10 cellular contexts compared by ENCODE assay signal in the genomic region with DNA sequence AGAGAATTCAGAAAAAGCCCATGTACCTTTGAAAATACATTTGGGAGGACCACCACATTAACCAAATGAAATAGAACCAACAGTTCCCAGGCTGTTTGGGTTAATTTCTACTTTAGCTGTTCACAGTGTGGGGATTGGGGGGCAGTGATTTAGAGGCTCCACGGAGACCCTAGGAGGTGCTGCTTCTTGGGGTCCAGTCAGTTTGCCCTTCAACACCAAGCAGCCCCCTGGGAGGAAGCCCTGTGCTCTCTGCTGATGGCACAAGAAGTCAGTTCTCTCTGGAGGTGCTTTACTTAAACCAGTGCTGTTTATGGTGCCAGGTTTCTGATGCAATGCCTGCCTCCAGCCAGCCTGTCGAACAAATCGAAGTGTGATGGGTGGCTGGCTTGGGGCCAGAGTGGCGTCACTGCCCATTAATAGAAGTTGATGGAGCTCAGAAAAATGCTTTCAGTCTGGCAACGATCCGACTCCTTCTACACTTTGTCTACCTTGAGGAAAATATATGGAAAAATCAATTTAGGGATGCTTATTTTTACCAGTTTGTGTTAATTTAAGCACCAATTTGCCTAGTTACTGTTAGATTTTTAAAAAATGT.
DNase-seq lines count a peak whose midpoint lies in the region; ATAC-seq and TF ChIP-seq lines count a peak whose summit lies in the region.
"Had no signal": no experiment of that assay in that cellular context is flagged by ENCODE, and none has a peak within 500 bp of the region (broad histone marks: within the 10 kb centered on the region; RNA-seq: fewer than 3 reads in every experiment).

No MANE protein-coding gene starts in this region.

- H3K27ac ChIP-seq in adrenal gland (no peak overlapping the region), suprapubic skin (no peak overlapping the region)

- TF ChIP-seq EP300 in suprapubic skin (IDR thresholded peaks at IDR 0.05): no peak

- H3K4me3 ChIP-seq in adrenal gland (no peak overlapping the region), suprapubic skin (no peak overlapping the region)

- H3K4me1 ChIP-seq in adrenal gland (replicated peaks in 1 of 2) (peaks cover 0 to 14% of the 10 kb centered on the region in 2 donors), suprapubic skin (peaks cover 23% of the 10 kb centered on the region)

- in situ Hi-C loops in GM13977 (cut with MboI; ENCODE audit: low pct_unique_long_range_greater_than_20kb, low sequenced_read_pairs, unreplicated experiment): no loop called here

- H3K27me3 ChIP-seq in adrenal gland: no peaks in the 10 kb centered on the region
- H3K27me3 ChIP-seq in suprapubic skin: no peaks in the 10 kb centered on the region

- DNase-seq in NCI-H1092 treated with DMSO at 0.1 percent for 48 hours (lab: John Stamatoyannopoulos, UW) (peak; percentile 0), adrenal gland (peak; percentile 31 to 83 (median 70)), left cardiac atrium (peak; percentile 83), suprapubic skin (ENCODE audit: low spot score in 2 of 2) (peak; percentile 86 to 90), HK-2 (ENCODE audit: unreplicated experiment) (no peak), GM13977 (ENCODE audit: low spot score) (no peak), ecto neural progenitor cell (ENCODE audit: low spot score) (no peak)
- DNase-seq: islet precursor cell; stimulated activated CD4-positive, alpha-beta T cell treated with anti-CD3 and anti-CD28 coated beads, Interleukin-4, amount 100 ng/mL, for 24 hours had no signal

- no peaks in the 10 kb centered on the region for H3K9me3 ChIP-seq in adrenal gland (replicated peaks in 1 of 3)
- no peaks in the 10 kb centered on the region for H3K9me3 ChIP-seq in suprapubic skin

- 38 to 52% (median 48%) methylated on average over 5 to 6 of the region's 6 CpGs for WGBS in adrenal gland, 4 donors
- 13% methylated on average over 6 of the region's 6 CpGs for WGBS in suprapubic skin

- ATAC-seq in left cardiac atrium: peak; percentile 31 to 56
- ATAC-seq in HG03469 (IDR thresholded peaks at IDR 0.05; ENCODE audit: unreplicated experiment): no peak

- H3K36me3 ChIP-seq in adrenal gland (replicated peaks in 1 of 2): no peaks in the 10 kb centered on the region
- no peaks in the 10 kb centered on the region for H3K36me3 ChIP-seq in suprapubic skin

- intact Hi-C loops in adrenal gland (cut with DNase I): no loop called here
- intact Hi-C loops in left cardiac atrium (cut with DNase I): no loop called here

- TF ChIP-seq CTCF in adrenal gland (IDR thresholded peaks at IDR 0.05): no peak
- no peak for TF ChIP-seq CTCF in suprapubic skin (IDR thresholded peaks at IDR 0.05)
- no peak for TF ChIP-seq CTCF in GM13977 (IDR thresholded peaks at IDR 0.05; ENCODE audit: extremely low read depth, insufficient read depth, missing control alignments)

- TF ChIP-seq POLR2A in adrenal gland (IDR thresholded peaks at IDR 0.05): no peak
- TF ChIP-seq POLR2A in suprapubic skin (IDR thresholded peaks at IDR 0.05): no peak

Comparison
In these comparisons a context has a peak if more than half of its experiments do, and no peak if none do; other contexts are left out.
1. DNase-seq: peak in NCI-H1092 treated with DMSO at 0.1 percent for 48 hours (single experiment), adrenal gland (7 of 7), left cardiac atrium (single experiment) and suprapubic skin (2 of 2); none in HK-2 (single experiment), GM13977 (single experiment) and ecto neural progenitor cell (single experiment).